Comparison of ENCODE assay signal across 2 cellular contexts in the genomic region with DNA sequence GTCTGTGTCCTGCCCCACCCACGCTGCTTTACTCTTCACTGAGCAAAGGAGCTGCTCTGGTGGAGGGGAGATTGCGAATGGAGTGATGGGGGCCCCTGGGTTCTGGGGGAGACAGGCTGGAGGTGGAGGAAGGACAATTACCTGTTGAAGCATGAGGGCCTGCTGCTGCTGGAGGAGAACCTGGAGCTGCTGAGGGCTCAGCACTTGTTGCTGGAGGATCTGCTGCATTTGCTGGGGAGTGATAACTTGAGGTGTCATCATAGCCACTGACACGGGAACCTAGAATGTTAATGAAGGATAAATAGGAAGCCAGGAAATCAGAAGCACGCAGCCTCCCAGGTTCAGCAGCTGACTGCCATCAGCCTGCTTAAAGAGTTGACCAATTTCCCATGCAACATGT.
TF ChIP-seq lines count a peak whose summit lies in the region.

No MANE protein-coding gene starts in this region.

TF ChIP-seq in HEK293, 187 proteins besides CTCF, POLR2A, EP300 and RAD21:
- TF ChIP-seq ZNF677 (tag by site-specific recombination; IDR thresholded peaks at IDR 0.05) (no peak), HOXA7 (CRISPR knock-in tag; IDR thresholded peaks at IDR 0.05; ENCODE audit: borderline replicate concordance) (no peak), SCRT1 (tag by site-specific recombination; IDR thresholded peaks at IDR 0.05; ENCODE audit: borderline replicate concordance) (peak; percentile 77), ZSCAN23 (tag by site-specific recombination; IDR thresholded peaks at IDR 0.05) (no peak), ZNF701 (tag by site-specific recombination; IDR thresholded peaks at IDR 0.05) (no peak), ZBTB17 (tag by site-specific recombination; IDR thresholded peaks at IDR 0.05) (0 out of 2 replicates have a peak, but pooled peaks have one; percentile 24), SCRT2 (tag by site-specific recombination; IDR thresholded peaks at IDR 0.05) (peak; percentile 93), GLIS1 (tag by site-specific recombination; IDR thresholded peaks at IDR 0.05) (no peak), OSR2 (tag by site-specific recombination; IDR thresholded peaks at IDR 0.05) (peak; percentile 35), ZNF670 (tag by site-specific recombination; IDR thresholded peaks at IDR 0.05; ENCODE audit: low read depth) (no peak)

TF ChIP-seq in H1, 55 proteins besides CTCF, POLR2A, EP300 and RAD21:
- TF ChIP-seq NANOG (IDR thresholded peaks at IDR 0.05; ENCODE audit: insufficient read depth, low read depth, low read length, poor library complexity, severe bottlenecking) = no peak
- TF ChIP-seq GABPA (IDR thresholded peaks at IDR 0.05; ENCODE audit: borderline replicate concordance, insufficient read depth, low read length) = no peak
- TF ChIP-seq SUZ12 (IDR thresholded peaks at IDR 0.05; ENCODE audit: low read length) = no peak
- no peak for TF ChIP-seq NRF1 (IDR thresholded peaks at IDR 0.05; ENCODE audit: low read depth, low read length)
- no peak for TF ChIP-seq CREB1 (IDR thresholded peaks at IDR 0.05)
- TF ChIP-seq, protein P1, sequence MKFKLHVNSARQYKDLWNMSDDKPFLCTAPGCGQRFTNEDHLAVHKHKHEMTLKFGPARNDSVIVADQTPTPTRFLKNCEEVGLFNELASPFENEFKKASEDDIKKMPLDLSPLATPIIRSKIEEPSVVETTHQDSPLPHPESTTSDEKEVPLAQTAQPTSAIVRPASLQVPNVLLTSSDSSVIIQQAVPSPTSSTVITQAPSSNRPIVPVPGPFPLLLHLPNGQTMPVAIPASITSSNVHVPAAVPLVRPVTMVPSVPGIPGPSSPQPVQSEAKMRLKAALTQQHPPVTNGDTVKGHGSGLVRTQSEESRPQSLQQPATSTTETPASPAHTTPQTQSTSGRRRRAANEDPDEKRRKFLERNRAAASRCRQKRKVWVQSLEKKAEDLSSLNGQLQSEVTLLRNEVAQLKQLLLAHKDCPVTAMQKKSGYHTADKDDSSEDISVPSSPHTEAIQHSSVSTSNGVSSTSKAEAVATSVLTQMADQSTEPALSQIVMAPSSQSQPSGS (IDR thresholded peaks at IDR 0.05; ENCODE audit: low read length) = no peak
- TF ChIP-seq TBP (IDR thresholded peaks at IDR 0.05; ENCODE audit: low read depth, low read length) = no peak
- TF ChIP-seq FOSL1 (IDR thresholded peaks at IDR 0.05; ENCODE audit: insufficient read depth, low read depth, low read length) = no peak
- TF ChIP-seq POU5F1 (IDR thresholded peaks at IDR 0.05; ENCODE audit: low read depth, low read length) = no peak
- TF ChIP-seq, protein P2, sequence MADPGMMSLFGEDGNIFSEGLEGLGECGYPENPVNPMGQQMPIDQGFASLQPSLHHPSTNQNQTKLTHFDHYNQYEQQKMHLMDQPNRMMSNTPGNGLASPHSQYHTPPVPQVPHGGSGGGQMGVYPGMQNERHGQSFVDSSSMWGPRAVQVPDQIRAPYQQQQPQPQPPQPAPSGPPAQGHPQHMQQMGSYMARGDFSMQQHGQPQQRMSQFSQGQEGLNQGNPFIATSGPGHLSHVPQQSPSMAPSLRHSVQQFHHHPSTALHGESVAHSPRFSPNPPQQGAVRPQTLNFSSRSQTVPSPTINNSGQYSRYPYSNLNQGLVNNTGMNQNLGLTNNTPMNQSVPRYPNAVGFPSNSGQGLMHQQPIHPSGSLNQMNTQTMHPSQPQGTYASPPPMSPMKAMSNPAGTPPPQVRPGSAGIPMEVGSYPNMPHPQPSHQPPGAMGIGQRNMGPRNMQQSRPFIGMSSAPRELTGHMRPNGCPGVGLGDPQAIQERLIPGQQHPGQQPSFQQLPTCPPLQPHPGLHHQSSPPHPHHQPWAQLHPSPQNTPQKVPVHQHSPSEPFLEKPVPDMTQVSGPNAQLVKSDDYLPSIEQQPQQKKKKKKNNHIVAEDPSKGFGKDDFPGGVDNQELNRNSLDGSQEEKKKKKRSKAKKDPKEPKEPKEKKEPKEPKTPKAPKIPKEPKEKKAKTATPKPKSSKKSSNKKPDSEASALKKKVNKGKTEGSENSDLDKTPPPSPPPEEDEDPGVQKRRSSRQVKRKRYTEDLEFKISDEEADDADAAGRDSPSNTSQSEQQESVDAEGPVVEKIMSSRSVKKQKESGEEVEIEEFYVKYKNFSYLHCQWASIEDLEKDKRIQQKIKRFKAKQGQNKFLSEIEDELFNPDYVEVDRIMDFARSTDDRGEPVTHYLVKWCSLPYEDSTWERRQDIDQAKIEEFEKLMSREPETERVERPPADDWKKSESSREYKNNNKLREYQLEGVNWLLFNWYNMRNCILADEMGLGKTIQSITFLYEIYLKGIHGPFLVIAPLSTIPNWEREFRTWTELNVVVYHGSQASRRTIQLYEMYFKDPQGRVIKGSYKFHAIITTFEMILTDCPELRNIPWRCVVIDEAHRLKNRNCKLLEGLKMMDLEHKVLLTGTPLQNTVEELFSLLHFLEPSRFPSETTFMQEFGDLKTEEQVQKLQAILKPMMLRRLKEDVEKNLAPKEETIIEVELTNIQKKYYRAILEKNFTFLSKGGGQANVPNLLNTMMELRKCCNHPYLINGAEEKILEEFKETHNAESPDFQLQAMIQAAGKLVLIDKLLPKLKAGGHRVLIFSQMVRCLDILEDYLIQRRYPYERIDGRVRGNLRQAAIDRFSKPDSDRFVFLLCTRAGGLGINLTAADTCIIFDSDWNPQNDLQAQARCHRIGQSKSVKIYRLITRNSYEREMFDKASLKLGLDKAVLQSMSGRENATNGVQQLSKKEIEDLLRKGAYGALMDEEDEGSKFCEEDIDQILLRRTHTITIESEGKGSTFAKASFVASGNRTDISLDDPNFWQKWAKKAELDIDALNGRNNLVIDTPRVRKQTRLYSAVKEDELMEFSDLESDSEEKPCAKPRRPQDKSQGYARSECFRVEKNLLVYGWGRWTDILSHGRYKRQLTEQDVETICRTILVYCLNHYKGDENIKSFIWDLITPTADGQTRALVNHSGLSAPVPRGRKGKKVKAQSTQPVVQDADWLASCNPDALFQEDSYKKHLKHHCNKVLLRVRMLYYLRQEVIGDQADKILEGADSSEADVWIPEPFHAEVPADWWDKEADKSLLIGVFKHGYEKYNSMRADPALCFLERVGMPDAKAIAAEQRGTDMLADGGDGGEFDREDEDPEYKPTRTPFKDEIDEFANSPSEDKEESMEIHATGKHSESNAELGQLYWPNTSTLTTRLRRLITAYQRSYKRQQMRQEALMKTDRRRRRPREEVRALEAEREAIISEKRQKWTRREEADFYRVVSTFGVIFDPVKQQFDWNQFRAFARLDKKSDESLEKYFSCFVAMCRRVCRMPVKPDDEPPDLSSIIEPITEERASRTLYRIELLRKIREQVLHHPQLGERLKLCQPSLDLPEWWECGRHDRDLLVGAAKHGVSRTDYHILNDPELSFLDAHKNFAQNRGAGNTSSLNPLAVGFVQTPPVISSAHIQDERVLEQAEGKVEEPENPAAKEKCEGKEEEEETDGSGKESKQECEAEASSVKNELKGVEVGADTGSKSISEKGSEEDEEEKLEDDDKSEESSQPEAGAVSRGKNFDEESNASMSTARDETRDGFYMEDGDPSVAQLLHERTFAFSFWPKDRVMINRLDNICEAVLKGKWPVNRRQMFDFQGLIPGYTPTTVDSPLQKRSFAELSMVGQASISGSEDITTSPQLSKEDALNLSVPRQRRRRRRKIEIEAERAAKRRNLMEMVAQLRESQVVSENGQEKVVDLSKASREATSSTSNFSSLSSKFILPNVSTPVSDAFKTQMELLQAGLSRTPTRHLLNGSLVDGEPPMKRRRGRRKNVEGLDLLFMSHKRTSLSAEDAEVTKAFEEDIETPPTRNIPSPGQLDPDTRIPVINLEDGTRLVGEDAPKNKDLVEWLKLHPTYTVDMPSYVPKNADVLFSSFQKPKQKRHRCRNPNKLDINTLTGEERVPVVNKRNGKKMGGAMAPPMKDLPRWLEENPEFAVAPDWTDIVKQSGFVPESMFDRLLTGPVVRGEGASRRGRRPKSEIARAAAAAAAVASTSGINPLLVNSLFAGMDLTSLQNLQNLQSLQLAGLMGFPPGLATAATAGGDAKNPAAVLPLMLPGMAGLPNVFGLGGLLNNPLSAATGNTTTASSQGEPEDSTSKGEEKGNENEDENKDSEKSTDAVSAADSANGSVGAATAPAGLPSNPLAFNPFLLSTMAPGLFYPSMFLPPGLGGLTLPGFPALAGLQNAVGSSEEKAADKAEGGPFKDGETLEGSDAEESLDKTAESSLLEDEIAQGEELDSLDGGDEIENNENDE (IDR thresholded peaks at IDR 0.05; ENCODE audit: insufficient replicate concordance, low read length) = no peak
- TF ChIP-seq HDAC2 (IDR thresholded peaks at IDR 0.05; ENCODE audit: borderline replicate concordance in 1 of 2, low read depth in 2 of 2, low read length in 2 of 2) = no peak
- no peak for TF ChIP-seq CBX8 (IDR thresholded peaks at IDR 0.05; ENCODE audit: borderline replicate concordance, low read depth, low read length)
- TF ChIP-seq GTF2F1 (IDR thresholded peaks at IDR 0.05; ENCODE audit: borderline replicate concordance, low read depth, low read length) = no peak
- no peak for TF ChIP-seq ATF3 (IDR thresholded peaks at IDR 0.05; ENCODE audit: insufficient read depth, low read depth, low read length)
- no peak for TF ChIP-seq PHF8 (conservative IDR thresholded peaks at IDR 0.05; ENCODE audit: low read depth, low read length)
